Comparison of ENCODE assay signal across 1 cellular context in the genomic region with DNA sequence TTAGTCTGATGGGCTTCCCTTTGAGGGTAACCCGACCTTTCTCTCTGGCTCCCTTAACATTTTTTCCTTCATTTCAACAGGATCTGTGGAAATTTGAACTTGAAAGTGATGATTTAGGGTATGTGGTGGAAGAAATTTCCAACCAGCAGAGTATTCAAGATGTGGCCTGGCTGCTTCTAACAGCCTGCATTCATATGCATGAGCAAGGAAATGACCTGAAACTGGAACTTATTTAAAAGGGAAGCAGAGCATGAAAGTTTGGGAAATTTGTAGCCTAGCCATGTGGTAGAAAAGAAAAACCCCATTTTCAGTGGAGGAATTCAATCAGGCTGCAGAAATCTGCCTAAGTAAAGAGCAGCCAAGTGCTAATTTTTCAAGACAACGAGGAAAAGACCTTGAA.
TF ChIP-seq lines count a peak whose summit lies in the region.

No MANE protein-coding gene starts in this region.

TF ChIP-seq in GM23338, 12 proteins besides CTCF, POLR2A, EP300 and RAD21:
- TF ChIP-seq, protein P1, sequence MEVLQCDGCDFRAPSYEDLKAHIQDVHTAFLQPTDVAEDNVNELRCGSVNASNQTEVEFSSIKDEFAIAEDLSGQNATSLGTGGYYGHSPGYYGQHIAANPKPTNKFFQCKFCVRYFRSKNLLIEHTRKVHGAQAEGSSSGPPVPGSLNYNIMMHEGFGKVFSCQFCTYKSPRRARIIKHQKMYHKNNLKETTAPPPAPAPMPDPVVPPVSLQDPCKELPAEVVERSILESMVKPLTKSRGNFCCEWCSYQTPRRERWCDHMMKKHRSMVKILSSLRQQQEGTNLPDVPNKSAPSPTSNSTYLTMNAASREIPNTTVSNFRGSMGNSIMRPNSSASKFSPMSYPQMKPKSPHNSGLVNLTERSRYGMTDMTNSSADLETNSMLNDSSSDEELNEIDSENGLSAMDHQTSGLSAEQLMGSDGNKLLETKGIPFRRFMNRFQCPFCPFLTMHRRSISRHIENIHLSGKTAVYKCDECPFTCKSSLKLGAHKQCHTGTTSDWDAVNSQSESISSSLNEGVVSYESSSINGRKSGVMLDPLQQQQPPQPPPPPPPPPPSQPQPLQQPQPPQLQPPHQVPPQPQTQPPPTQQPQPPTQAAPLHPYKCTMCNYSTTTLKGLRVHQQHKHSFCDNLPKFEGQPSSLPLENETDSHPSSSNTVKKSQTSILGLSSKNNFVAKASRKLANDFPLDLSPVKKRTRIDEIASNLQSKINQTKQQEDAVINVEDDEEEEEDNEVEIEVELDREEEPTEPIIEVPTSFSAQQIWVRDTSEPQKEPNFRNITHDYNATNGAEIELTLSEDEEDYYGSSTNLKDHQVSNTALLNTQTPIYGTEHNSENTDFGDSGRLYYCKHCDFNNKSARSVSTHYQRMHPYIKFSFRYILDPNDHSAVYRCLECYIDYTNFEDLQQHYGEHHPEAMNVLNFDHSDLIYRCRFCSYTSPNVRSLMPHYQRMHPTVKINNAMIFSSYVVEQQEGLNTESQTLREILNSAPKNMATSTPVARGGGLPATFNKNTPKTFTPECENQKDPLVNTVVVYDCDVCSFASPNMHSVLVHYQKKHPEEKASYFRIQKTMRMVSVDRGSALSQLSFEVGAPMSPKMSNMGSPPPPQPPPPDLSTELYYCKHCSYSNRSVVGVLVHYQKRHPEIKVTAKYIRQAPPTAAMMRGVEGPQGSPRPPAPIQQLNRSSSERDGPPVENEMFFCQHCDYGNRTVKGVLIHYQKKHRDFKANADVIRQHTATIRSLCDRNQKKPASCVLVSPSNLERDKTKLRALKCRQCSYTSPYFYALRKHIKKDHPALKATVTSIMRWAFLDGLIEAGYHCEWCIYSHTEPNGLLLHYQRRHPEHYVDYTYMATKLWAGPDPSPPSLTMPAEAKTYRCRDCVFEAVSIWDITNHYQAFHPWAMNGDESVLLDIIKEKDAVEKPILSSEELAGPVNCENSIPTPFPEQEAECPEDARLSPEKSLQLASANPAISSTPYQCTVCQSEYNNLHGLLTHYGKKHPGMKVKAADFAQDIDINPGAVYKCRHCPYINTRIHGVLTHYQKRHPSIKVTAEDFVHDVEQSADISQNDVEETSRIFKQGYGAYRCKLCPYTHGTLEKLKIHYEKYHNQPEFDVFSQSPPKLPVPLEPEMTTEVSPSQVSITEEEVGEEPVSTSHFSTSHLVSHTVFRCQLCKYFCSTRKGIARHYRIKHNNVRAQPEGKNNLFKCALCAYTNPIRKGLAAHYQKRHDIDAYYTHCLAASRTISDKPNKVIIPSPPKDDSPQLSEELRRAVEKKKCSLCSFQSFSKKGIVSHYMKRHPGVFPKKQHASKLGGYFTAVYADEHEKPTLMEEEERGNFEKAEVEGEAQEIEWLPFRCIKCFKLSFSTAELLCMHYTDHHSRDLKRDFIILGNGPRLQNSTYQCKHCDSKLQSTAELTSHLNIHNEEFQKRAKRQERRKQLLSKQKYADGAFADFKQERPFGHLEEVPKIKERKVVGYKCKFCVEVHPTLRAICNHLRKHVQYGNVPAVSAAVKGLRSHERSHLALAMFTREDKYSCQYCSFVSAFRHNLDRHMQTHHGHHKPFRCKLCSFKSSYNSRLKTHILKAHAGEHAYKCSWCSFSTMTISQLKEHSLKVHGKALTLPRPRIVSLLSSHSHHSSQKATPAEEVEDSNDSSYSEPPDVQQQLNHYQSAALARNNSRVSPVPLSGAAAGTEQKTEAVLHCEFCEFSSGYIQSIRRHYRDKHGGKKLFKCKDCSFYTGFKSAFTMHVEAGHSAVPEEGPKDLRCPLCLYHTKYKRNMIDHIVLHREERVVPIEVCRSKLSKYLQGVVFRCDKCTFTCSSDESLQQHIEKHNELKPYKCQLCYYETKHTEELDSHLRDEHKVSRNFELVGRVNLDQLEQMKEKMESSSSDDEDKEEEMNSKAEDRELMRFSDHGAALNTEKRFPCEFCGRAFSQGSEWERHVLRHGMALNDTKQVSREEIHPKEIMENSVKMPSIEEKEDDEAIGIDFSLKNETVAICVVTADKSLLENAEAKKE (CRISPR knock-in tag; IDR thresholded peaks at IDR 0.05): no peak
- no peak for TF ChIP-seq JUNB (IDR thresholded peaks at IDR 0.05; ENCODE audit: unreplicated experiment)
- TF ChIP-seq NANOG (IDR thresholded peaks at IDR 0.05; ENCODE audit: borderline replicate concordance): no peak
- TF ChIP-seq STAT1 (IDR thresholded peaks at IDR 0.05; ENCODE audit: unreplicated experiment): no peak
- no peak for TF ChIP-seq REST (IDR thresholded peaks at IDR 0.05; ENCODE audit: unreplicated experiment)
- TF ChIP-seq CREB1 (CRISPR knock-in tag; IDR thresholded peaks at IDR 0.05; ENCODE audit: low read depth): no peak
- TF ChIP-seq, protein P2, sequence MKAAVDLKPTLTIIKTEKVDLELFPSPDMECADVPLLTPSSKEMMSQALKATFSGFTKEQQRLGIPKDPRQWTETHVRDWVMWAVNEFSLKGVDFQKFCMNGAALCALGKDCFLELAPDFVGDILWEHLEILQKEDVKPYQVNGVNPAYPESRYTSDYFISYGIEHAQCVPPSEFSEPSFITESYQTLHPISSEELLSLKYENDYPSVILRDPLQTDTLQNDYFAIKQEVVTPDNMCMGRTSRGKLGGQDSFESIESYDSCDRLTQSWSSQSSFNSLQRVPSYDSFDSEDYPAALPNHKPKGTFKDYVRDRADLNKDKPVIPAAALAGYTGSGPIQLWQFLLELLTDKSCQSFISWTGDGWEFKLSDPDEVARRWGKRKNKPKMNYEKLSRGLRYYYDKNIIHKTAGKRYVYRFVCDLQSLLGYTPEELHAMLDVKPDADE (IDR thresholded peaks at IDR 0.05): no peak
- TF ChIP-seq EZH2 (IDR thresholded peaks at IDR 0.05; ENCODE audit: low read depth, unreplicated experiment): no peak
- TF ChIP-seq EZH2phosphoT487 (IDR thresholded peaks at IDR 0.05; ENCODE audit: unreplicated experiment): no peak
- no peak for TF ChIP-seq ZNF331 (CRISPR knock-in tag; IDR thresholded peaks at IDR 0.05; ENCODE audit: low read depth)
- no peak for TF ChIP-seq POLR2AphosphoS5 (IDR thresholded peaks at IDR 0.05; ENCODE audit: low read depth)
- TF ChIP-seq ZNF114 (CRISPR knock-in tag; IDR thresholded peaks at IDR 0.05): no peak
TF ChIP-seq in GM23338: peak in this region for 0.
